In genomic region chr20:59835448-59836395, GRCh38 we compare ENCODE assay signal across 8 cellular contexts.
DNase-seq lines count a peak whose midpoint lies in the region; ATAC-seq, FAIRE-seq and TF ChIP-seq lines count a peak whose summit lies in the region.

No MANE protein-coding gene starts in this region.

- WGBS in heart left ventricle, 4 donors = 2 to 4% (median 4%) methylated on average over 16 of the region's 16 CpGs

- intact Hi-C loops in heart left ventricle (cut with DNase I) = loop anchor here in 2 of 10 donors (10.0 kb wide), 1 partner anchor 251 kb away; no protein-coding TSS in a partner anchor

- H3K36me3 ChIP-seq in SJSA1 = no peaks in the 10 kb centered on the region
- H3K36me3 ChIP-seq in heart left ventricle = no peaks in the 10 kb centered on the region

- DNase-seq in HT-29 (ENCODE audit: low spot score) (peak; percentile 56), SJSA1 (ENCODE audit: low read depth in 1 of 2, low spot score in 2 of 2) (peak; percentile 27 to 59), heart left ventricle (peak in 4 of 5 donors; percentile 37 to 63 (median 52)), retinal pigment epithelial cell (ENCODE audit: low read depth) (no peak), GM12892 (ENCODE audit: insufficient read length) (no peak), occipital lobe (lab: John Stamatoyannopoulos, UW) (no peak), activated T-cell treated with anti-CD3 and anti-CD28 coated beads for 4 hours (no peak)

- TF ChIP-seq POLR2A in heart left ventricle (IDR thresholded peaks at IDR 0.05) = no peak
- no peak for TF ChIP-seq POLR2A in GM12892 (IDR thresholded peaks at IDR 0.05; ENCODE audit: low read depth, low read length)

- H3K27me3 ChIP-seq in SJSA1 (replicated peaks) = peaks cover 25% of the 10 kb centered on the region
- no peaks in the 10 kb centered on the region for H3K27me3 ChIP-seq in heart left ventricle

- no peaks in the 10 kb centered on the region for H3K9me3 ChIP-seq in SJSA1 (replicated peaks)
- H3K9me3 ChIP-seq in heart left ventricle = no peaks in the 10 kb centered on the region

- TF ChIP-seq CTCF in heart left ventricle (IDR thresholded peaks at IDR 0.05) (no peak), retinal pigment epithelial cell (conservative IDR thresholded peaks at IDR 0.05; ENCODE audit: low read depth, low read length) (no peak)

- H3K4me1 ChIP-seq in SJSA1 (replicated peaks) (peaks cover 15% of the 10 kb centered on the region), heart left ventricle (peaks cover 0 to 55% (median 24%) of the 10 kb centered on the region in 12 donors)

- H3K4me3 ChIP-seq in SJSA1 (no peak overlapping the region), heart left ventricle (peak overlapping the region in 10 of 12 donors; percentile 1 to 50 (median 34)), retinal pigment epithelial cell (ENCODE audit: low read length) (peak overlapping the region; percentile 1)

- ATAC-seq in heart left ventricle = peak; percentile 60 to 79 (median 76)
- ATAC-seq in GM18873 (IDR thresholded peaks at IDR 0.05; ENCODE audit: low FRiP score, unreplicated experiment) = no peak

- FAIRE-seq in GM12892 (lab: Jason Lieb, UNC) = no peak

- H3K27ac ChIP-seq in SJSA1 = no peak overlapping the region
- peak overlapping the region in 6 of 12 donors; percentile 24 to 70 (median 50) for H3K27ac ChIP-seq in heart left ventricle

Comparison
In these comparisons a context has a peak if more than half of its experiments do, and no peak if none do; other contexts are left out.
1. DNase-seq: peak in HT-29 (single experiment), SJSA1 (2 of 2) and heart left ventricle (4 of 5); none in retinal pigment epithelial cell (single experiment), GM12892 (single experiment), occipital lobe (single experiment) and activated T-cell treated with anti-CD3 and anti-CD28 coated beads for 4 hours (single experiment).